12 cellular contexts compared by ENCODE assay signal in the genomic region with DNA sequence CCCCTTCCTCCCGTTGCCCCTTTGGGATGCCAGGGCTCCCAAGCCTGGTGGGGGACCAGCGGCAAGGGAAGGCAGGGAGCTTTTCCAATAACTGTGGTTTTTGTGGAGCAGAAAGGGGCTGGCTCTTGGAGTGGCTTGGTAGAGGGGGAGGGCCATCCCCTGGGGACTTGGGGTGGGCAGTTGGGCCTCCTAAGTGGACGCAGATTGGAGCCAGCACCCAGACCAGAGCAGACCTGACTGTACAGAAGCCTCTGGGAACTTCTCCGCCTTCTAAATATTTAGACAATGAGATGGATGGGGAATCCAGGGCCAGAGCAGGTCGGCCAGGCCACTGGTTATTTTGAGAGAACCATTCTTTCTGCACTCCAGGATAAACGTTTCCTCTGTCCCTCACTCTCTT. TPM values are rescaled to one million over a fixed set of nuclear protein-coding genes. Genes with fewer than 3 reads are reported as not detected.
DNase-seq lines count a peak whose midpoint lies in the region; ATAC-seq, FAIRE-seq and TF ChIP-seq lines count a peak whose summit lies in the region.
"Had no signal": no experiment of that assay in that cellular context is flagged by ENCODE, and none has a peak within 500 bp of the region (broad histone marks: within the 10 kb centered on the region; RNA-seq: fewer than 3 reads in every experiment).

No MANE protein-coding gene starts in this region.

- peaks cover 34% of the 10 kb centered on the region for H3K4me1 ChIP-seq in astrocyte (ENCODE audit: insufficient read depth, low read length)
- H3K4me1 ChIP-seq in kidney (ENCODE audit: control insufficient read depth in 1 of 2, insufficient read depth in 1 of 2, low read depth in 1 of 2, low read length in 2 of 2): peaks cover 9 to 11% of the 10 kb centered on the region in 2 donors
- peaks cover 9% of the 10 kb centered on the region for H3K4me1 ChIP-seq in smooth muscle cell (ENCODE audit: low read depth)

- POLR2A ChIA-PET in activated CD4-positive, alpha-beta T cell treated with anti-CD3 and anti-CD28 coated beads, Interleukin-2, amount 10 ng/mL, durations not matched to agents 7 days and 5 days (lab: Charles Lee): no interaction called here
- POLR2A ChIA-PET in WTC11 (lab: Charles Lee): no interaction called here

- CTCF ChIA-PET in activated CD4-positive, alpha-beta T cell treated with anti-CD3 and anti-CD28 coated beads, Interleukin-2, amount 10 ng/mL, durations not matched to agents 7 days and 5 days (lab: Charles Lee): interaction anchor here (1.1 to 2.3 kb wide), 4 partner anchors 8 to 41 kb away, joined by 3 to 9 read pairs (median 6); no protein-coding TSS in a partner anchor
- CTCF ChIA-PET in WTC11 (lab: Charles Lee): interaction anchor here (0.8 to 13.2 kb wide), 11 partner anchors 9 to 130 kb away, joined by 3 to 484 read pairs (median 5); partner anchors contain the start of genes CALM3 and DACT3

- peaks cover 6% of the 10 kb centered on the region for H3F3A ChIP-seq in smooth muscle cell (ENCODE audit: low read depth)

- peak overlapping the region; percentile 92 for H3K27ac Mint-ChIP-seq in activated CD4-positive, alpha-beta T cell treated with anti-CD3 and anti-CD28 coated beads, Interleukin-2, amount 10 ng/mL, durations not matched to agents 7 days and 5 days
- no peak overlapping the region for H3K27ac Mint-ChIP-seq in astrocyte (ENCODE audit: unreplicated experiment)
- H3K27ac Mint-ChIP-seq in stimulated activated naive CD8-positive, alpha-beta T cell treated with anti-CD3 and anti-CD28 coated beads, Interleukin-15, amount 100 ng/mL, for 72 hours: no peak overlapping the region
- no peak overlapping the region for H3K27ac Mint-ChIP-seq in WTC11

- H2AFZ ChIP-seq in astrocyte (ENCODE audit: low read depth, low read length) (peak overlapping the region; percentile 69), smooth muscle cell (ENCODE audit: low read depth) (no peak overlapping the region)

- FAIRE-seq in astrocyte (lab: Jason Lieb, UNC) (no peak), kidney (lab: Jason Lieb, UNC) (no peak)

- H3K4me2 ChIP-seq in astrocyte (ENCODE audit: low read length) (peak overlapping the region; percentile 63), smooth muscle cell (no peak overlapping the region)

- H3K27ac ChIP-seq in astrocyte (ENCODE audit: low read depth, low read length) (no peak overlapping the region), kidney (ENCODE audit: low read depth in 2 of 2, low read length in 2 of 2) (peak overlapping the region; percentile 47 to 63), smooth muscle cell (ENCODE audit: low read depth) (no peak overlapping the region)

- H3K9me3 Mint-ChIP-seq in activated CD4-positive, alpha-beta T cell treated with anti-CD3 and anti-CD28 coated beads, Interleukin-2, amount 10 ng/mL, durations not matched to agents 7 days and 5 days: no peaks in the 10 kb centered on the region
- H3K9me3 Mint-ChIP-seq in astrocyte (ENCODE audit: unreplicated experiment): no peaks in the 10 kb centered on the region
- H3K9me3 Mint-ChIP-seq in stimulated activated naive CD8-positive, alpha-beta T cell treated with anti-CD3 and anti-CD28 coated beads, Interleukin-15, amount 100 ng/mL, for 72 hours: no peaks in the 10 kb centered on the region
- no peaks in the 10 kb centered on the region for H3K9me3 Mint-ChIP-seq in WTC11
- H3K9me3 Mint-ChIP-seq: central memory CD8-positive, alpha-beta T cell had no signal

- H3K4me3 Mint-ChIP-seq in activated CD4-positive, alpha-beta T cell treated with anti-CD3 and anti-CD28 coated beads, Interleukin-2, amount 10 ng/mL, durations not matched to agents 7 days and 5 days: no peak overlapping the region
- H3K4me3 Mint-ChIP-seq in astrocyte (ENCODE audit: unreplicated experiment): no peak overlapping the region
- H3K4me3 Mint-ChIP-seq in stimulated activated naive CD8-positive, alpha-beta T cell treated with anti-CD3 and anti-CD28 coated beads, Interleukin-15, amount 100 ng/mL, for 72 hours: peak overlapping the region; percentile 83 to 94
- H3K4me3 Mint-ChIP-seq in WTC11: no peak overlapping the region
- H3K4me3 Mint-ChIP-seq: central memory CD8-positive, alpha-beta T cell had no signal

- H3K27me3 Mint-ChIP-seq in activated CD4-positive, alpha-beta T cell treated with anti-CD3 and anti-CD28 coated beads, Interleukin-2, amount 10 ng/mL, durations not matched to agents 7 days and 5 days: no peaks in the 10 kb centered on the region
- H3K27me3 Mint-ChIP-seq in astrocyte (ENCODE audit: low read depth, unreplicated experiment) (peaks cover 7% of the 10 kb centered on the region), WTC11 (ENCODE audit: low read depth) (peaks cover 3% of the 10 kb centered on the region; the same call in 1 of the 2 replicates)
- H3K27me3 Mint-ChIP-seq in stimulated activated naive CD8-positive, alpha-beta T cell treated with anti-CD3 and anti-CD28 coated beads, Interleukin-15, amount 100 ng/mL, for 72 hours: no peaks in the 10 kb centered on the region

- H3K27me3 ChIP-seq in astrocyte (ENCODE audit: insufficient read depth, low read length): no peaks in the 10 kb centered on the region
- no peaks in the 10 kb centered on the region for H3K27me3 ChIP-seq in smooth muscle cell (ENCODE audit: low read depth)

- WGBS in smooth muscle cell (ENCODE audit: low lambda C conversion rate): 43% methylated on average over 6 of the region's 6 CpGs

- H3K4me3 ChIP-seq in astrocyte (ENCODE audit: insufficient read depth, low read depth, low read length): no peak overlapping the region
- H3K4me3 ChIP-seq in kidney (ENCODE audit: low read length in 2 of 2): no peak overlapping the region
- no peak overlapping the region for H3K4me3 ChIP-seq in smooth muscle cell

- H4K20me1 ChIP-seq in astrocyte (ENCODE audit: insufficient read depth, low read length) (no peaks in the 10 kb centered on the region), smooth muscle cell (ENCODE audit: low read depth) (no peaks in the 10 kb centered on the region)

- DNase-seq in activated CD4-positive, alpha-beta T cell treated with anti-CD3 and anti-CD28 coated beads, Interleukin-2, amount 10 ng/mL, durations not matched to agents 7 days and 5 days: no peak
- DNase-seq in activated CD4-positive, alpha-beta T cell treated with anti-CD3 and anti-CD28 coated beads for 1 hour: no peak
- peak; percentile 66 for DNase-seq in astrocyte (ENCODE audit: low read depth)
- DNase-seq in kidney: no peak
- no peak for DNase-seq in stimulated activated naive CD8-positive, alpha-beta T cell treated with anti-CD3 and anti-CD28 coated beads, Interleukin-15, amount 100 ng/mL, for 72 hours
- no peak for DNase-seq in WTC11 (ENCODE audit: low spot score)
- DNase-seq in midbrain (lab: John Stamatoyannopoulos, UW): no peak
- DNase-seq in smooth muscle cell (lab: John Stamatoyannopoulos, UW; ENCODE audit: unreplicated experiment): no peak
- DNase-seq: activated CD8-positive, alpha-beta memory T cell treated with anti-CD3 and anti-CD28 coated beads for 24 hours; NCI-H2081 treated with DMSO at 0.1 percent for 48 hours; SHP77 had no signal

- H3K4me1 Mint-ChIP-seq in activated CD4-positive, alpha-beta T cell treated with anti-CD3 and anti-CD28 coated beads, Interleukin-2, amount 10 ng/mL, durations not matched to agents 7 days and 5 days: peaks cover 78% of the 10 kb centered on the region
- H3K4me1 Mint-ChIP-seq in astrocyte (ENCODE audit: low read depth, unreplicated experiment): peaks cover 12% of the 10 kb centered on the region
- H3K4me1 Mint-ChIP-seq in stimulated activated naive CD8-positive, alpha-beta T cell treated with anti-CD3 and anti-CD28 coated beads, Interleukin-15, amount 100 ng/mL, for 72 hours: peaks cover 87% of the 10 kb centered on the region
- H3K4me1 Mint-ChIP-seq in WTC11: peaks cover 11% of the 10 kb centered on the region

- H3K36me3 ChIP-seq in astrocyte (ENCODE audit: insufficient read depth, low read length) (no peaks in the 10 kb centered on the region), kidney (ENCODE audit: control insufficient read depth in 1 of 2, insufficient read depth in 2 of 2, low read length in 2 of 2) (no peaks in the 10 kb centered on the region), smooth muscle cell (ENCODE audit: low read depth) (no peaks in the 10 kb centered on the region)

- intact Hi-C loops in kidney (cut with DNase I): no loop called here

- H3K9ac ChIP-seq in astrocyte (ENCODE audit: low read length) (no peak overlapping the region), kidney (ENCODE audit: low read length in 2 of 2) (peak overlapping the region in 1 of 2 donors; percentile 19), smooth muscle cell (ENCODE audit: low read depth) (no peak overlapping the region)

- TF ChIP-seq CTCF in astrocyte (IDR thresholded peaks at IDR 0.05; ENCODE audit: insufficient read depth, low read depth, low read length) (no peak), kidney (IDR thresholded peaks at IDR 0.05; ENCODE audit: borderline replicate concordance, extremely low read depth, insufficient read depth) (no peak), WTC11 (IDR thresholded peaks at IDR 0.05) (no peak), smooth muscle cell (IDR thresholded peaks at IDR 0.05; ENCODE audit: borderline replicate concordance, insufficient read depth, poor library complexity, severe bottlenecking) (no peak)

- H3K36me3 Mint-ChIP-seq in activated CD4-positive, alpha-beta T cell treated with anti-CD3 and anti-CD28 coated beads, Interleukin-2, amount 10 ng/mL, durations not matched to agents 7 days and 5 days (ENCODE audit: low read depth): peaks cover 6% of the 10 kb centered on the region
- no peaks in the 10 kb centered on the region for H3K36me3 Mint-ChIP-seq in astrocyte (ENCODE audit: low read depth, unreplicated experiment)
- H3K36me3 Mint-ChIP-seq in WTC11: no peaks in the 10 kb centered on the region

- ATAC-seq in stimulated activated naive CD8-positive, alpha-beta T cell treated with anti-CD3 and anti-CD28 coated beads, Interleukin-15, amount 100 ng/mL, for 72 hours: no peak
- no peak for ATAC-seq in WTC11

- H3K9me3 ChIP-seq in astrocyte (ENCODE audit: insufficient read depth, low read depth, low read length): no peaks in the 10 kb centered on the region
- H3K9me3 ChIP-seq in kidney (ENCODE audit: control insufficient read depth in 1 of 2, low read length in 2 of 2): no peaks in the 10 kb centered on the region
- no peaks in the 10 kb centered on the region for H3K9me3 ChIP-seq in smooth muscle cell (replicated peaks; ENCODE audit: low read depth)

- H3K79me2 ChIP-seq in astrocyte (ENCODE audit: insufficient read depth, low read length): no peaks in the 10 kb centered on the region
- no peaks in the 10 kb centered on the region for H3K79me2 ChIP-seq in smooth muscle cell (ENCODE audit: low read depth)

RNA-seq across cellular contexts. Expression of gene PTGIR, which starts 4.2 kb away (rescaled TPM):
- 10 to 100 TPM; 14.0 to 14.7 TPM for total RNA-seq in activated CD4-positive, alpha-beta T cell treated with anti-CD3 and anti-CD28 coated beads, Interleukin-2, amount 10 ng/mL, durations not matched to agents 7 days and 5 days
- total RNA-seq in astrocyte (0.50 and 0.52 TPM in 2 replicates), kidney (10.1 TPM), WTC11 (2021) (0.24 TPM in 1 of 3 replicates, not detected in the others), smooth muscle cell (0.09 and 2.3 TPM in 2 replicates)
- polyA plus RNA-seq in kidney (ENCODE audit: insufficient read depth, low read depth, low replicate concordance) (7.5 TPM), smooth muscle cell (0.81 and 1.3 TPM in 2 replicates)

RNA-seq across cellular contexts. Expression of gene GNG8, which starts 15.3 kb away (rescaled TPM):
- total RNA-seq in activated CD4-positive, alpha-beta T cell treated with anti-CD3 and anti-CD28 coated beads, Interleukin-2, amount 10 ng/mL, durations not matched to agents 7 days and 5 days: not detected
- not detected in 2 replicates for total RNA-seq in astrocyte
- not detected for total RNA-seq in kidney
- polyA plus RNA-seq in kidney (ENCODE audit: insufficient read depth, low read depth, low replicate concordance): not detected
- not detected in 3 replicates for total RNA-seq in WTC11 (2021)
- total RNA-seq in smooth muscle cell: not detected in 2 replicates
- polyA plus RNA-seq in smooth muscle cell: 3.3 TPM in 1 of 2 replicates, not detected in the other

RNA-seq across cellular contexts. Expression of gene CALM3, which starts 19.6 kb away (rescaled TPM):
- total RNA-seq in activated CD4-positive, alpha-beta T cell treated with anti-CD3 and anti-CD28 coated beads, Interleukin-2, amount 10 ng/mL, durations not matched to agents 7 days and 5 days: 100 to 1,000 TPM; 700 to 784 TPM
- 334 and 343 TPM in 2 replicates for total RNA-seq in astrocyte
- total RNA-seq in kidney: 217 TPM
- 350 TPM for polyA plus RNA-seq in kidney (ENCODE audit: insufficient read depth, low read depth, low replicate concordance)
- total RNA-seq in WTC11 (2021): 306 to 350 TPM (median 346 TPM) in 3 replicates
- 152 and 172 TPM in 2 replicates for total RNA-seq in smooth muscle cell
- polyA plus RNA-seq in smooth muscle cell: 165 and 183 TPM in 2 replicates

RNA-seq across cellular contexts. Expression of gene DACT3, which starts 40.3 kb away (rescaled TPM):
- total RNA-seq in activated CD4-positive, alpha-beta T cell treated with anti-CD3 and anti-CD28 coated beads, Interleukin-2, amount 10 ng/mL, durations not matched to agents 7 days and 5 days: under 1 TPM; 0.31 to 0.42 TPM
- total RNA-seq in astrocyte: 19.8 and 27.7 TPM in 2 replicates
- 10.4 TPM for total RNA-seq in kidney
- 5.4 TPM for polyA plus RNA-seq in kidney (ENCODE audit: insufficient read depth, low read depth, low replicate concordance)
- total RNA-seq in WTC11 (2021): 1.8 to 1.9 TPM (median 1.8 TPM) in 3 replicates
- total RNA-seq in smooth muscle cell: 6.2 and 12.3 TPM in 2 replicates
- 19.1 and 22.7 TPM in 2 replicates for polyA plus RNA-seq in smooth muscle cell

Comparison
In these comparisons a context has a peak if more than half of its experiments do, and no peak if none do; other contexts are left out.
1. H3K4me3 Mint-ChIP-seq: peak in stimulated activated naive CD8-positive, alpha-beta T cell treated with anti-CD3 and anti-CD28 coated beads, Interleukin-15, amount 100 ng/mL, for 72 hours (2 of 2); none in activated CD4-positive, alpha-beta T cell treated with anti-CD3 and anti-CD28 coated beads, Interleukin-2, amount 10 ng/mL, durations not matched to agents 7 days and 5 days (single experiment), astrocyte (single experiment) and WTC11 (single experiment).
2. H3K27ac ChIP-seq: peak in kidney (2 of 2); none in astrocyte (single experiment) and smooth muscle cell (single experiment).